Comparison of ENCODE assay signal across 1 cellular context in the genomic region with DNA sequence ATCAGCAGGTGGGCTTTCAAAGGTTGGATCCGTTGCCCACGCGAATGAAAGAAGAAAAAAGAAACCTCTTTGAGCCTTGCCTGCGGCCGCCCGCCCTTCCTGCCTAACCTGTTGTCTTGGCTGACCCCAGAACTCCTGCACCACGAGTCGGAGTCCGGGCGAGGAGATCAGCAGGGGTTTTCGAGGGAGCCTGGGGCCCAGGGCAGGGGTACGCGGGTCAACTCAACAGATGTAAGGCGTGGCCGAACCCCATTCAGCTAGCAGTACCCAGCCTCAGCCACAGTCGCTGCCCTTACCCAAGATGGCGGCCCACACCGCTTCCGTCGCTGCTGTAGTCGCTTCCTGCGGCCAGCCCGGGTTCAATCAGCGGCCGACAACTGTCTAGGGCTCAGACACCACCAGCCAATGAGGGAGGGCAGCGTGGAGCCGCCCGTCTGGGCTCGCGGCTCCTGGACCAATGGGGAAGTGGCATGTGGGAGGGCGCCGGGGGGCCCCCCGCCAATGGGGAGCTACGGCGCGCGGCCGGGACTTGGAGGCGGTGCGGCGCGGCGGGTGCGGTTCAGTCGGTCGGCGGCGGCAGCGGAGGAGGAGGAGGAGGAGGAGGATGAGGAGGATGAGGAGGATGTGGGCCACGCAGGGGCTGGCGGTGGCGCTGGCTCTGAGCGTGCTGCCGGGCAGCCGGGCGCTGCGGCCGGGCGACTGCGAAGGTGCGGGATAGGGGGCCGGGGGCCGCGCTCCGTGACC.
TF ChIP-seq lines count a peak whose summit lies in the region.

MANF (plus strand) TSS at position 562 of the 744 bp plus-strand sequence; CDS start at position 614, 52 bp downstream.

TF ChIP-seq in K562, 482 proteins besides CTCF, POLR2A, EP300 and RAD21 (continued from another document and continues in another):
- TF ChIP-seq, protein P1, sequence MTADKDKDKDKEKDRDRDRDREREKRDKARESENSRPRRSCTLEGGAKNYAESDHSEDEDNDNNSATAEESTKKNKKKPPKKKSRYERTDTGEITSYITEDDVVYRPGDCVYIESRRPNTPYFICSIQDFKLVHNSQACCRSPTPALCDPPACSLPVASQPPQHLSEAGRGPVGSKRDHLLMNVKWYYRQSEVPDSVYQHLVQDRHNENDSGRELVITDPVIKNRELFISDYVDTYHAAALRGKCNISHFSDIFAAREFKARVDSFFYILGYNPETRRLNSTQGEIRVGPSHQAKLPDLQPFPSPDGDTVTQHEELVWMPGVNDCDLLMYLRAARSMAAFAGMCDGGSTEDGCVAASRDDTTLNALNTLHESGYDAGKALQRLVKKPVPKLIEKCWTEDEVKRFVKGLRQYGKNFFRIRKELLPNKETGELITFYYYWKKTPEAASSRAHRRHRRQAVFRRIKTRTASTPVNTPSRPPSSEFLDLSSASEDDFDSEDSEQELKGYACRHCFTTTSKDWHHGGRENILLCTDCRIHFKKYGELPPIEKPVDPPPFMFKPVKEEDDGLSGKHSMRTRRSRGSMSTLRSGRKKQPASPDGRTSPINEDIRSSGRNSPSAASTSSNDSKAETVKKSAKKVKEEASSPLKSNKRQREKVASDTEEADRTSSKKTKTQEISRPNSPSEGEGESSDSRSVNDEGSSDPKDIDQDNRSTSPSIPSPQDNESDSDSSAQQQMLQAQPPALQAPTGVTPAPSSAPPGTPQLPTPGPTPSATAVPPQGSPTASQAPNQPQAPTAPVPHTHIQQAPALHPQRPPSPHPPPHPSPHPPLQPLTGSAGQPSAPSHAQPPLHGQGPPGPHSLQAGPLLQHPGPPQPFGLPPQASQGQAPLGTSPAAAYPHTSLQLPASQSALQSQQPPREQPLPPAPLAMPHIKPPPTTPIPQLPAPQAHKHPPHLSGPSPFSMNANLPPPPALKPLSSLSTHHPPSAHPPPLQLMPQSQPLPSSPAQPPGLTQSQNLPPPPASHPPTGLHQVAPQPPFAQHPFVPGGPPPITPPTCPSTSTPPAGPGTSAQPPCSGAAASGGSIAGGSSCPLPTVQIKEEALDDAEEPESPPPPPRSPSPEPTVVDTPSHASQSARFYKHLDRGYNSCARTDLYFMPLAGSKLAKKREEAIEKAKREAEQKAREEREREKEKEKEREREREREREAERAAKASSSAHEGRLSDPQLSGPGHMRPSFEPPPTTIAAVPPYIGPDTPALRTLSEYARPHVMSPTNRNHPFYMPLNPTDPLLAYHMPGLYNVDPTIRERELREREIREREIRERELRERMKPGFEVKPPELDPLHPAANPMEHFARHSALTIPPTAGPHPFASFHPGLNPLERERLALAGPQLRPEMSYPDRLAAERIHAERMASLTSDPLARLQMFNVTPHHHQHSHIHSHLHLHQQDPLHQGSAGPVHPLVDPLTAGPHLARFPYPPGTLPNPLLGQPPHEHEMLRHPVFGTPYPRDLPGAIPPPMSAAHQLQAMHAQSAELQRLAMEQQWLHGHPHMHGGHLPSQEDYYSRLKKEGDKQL (CRISPR knock-in tag; IDR thresholded peaks at IDR 0.05; ENCODE audit: borderline replicate concordance): no peak; the same call in 1 of the 2 replicates
- TF ChIP-seq MCM7 (IDR thresholded peaks at IDR 0.05) (no peak), HIVEP1 (CRISPR knock-in tag; IDR thresholded peaks at IDR 0.05) (no peak), E2F6 (IDR thresholded peaks at IDR 0.05; ENCODE audit: borderline replicate concordance in 1 of 2, extremely low read depth in 1 of 2, insufficient read depth in 1 of 2, insufficient read length in 1 of 2, low read depth in 1 of 2, low read length in 1 of 2, poor library complexity in 1 of 2, severe bottlenecking in 1 of 2) (peak in 1 of 2 experiments; percentile 46), ZNF347 (CRISPR knock-in tag; IDR thresholded peaks at IDR 0.05; ENCODE audit: low read depth) (no peak), KLF16 (IDR thresholded peaks at IDR 0.05) (no peak), ZNF766 (CRISPR knock-in tag; conservative IDR thresholded peaks at IDR 0.05) (0 out of 2 replicates have a peak, but pooled peaks have one; percentile 61), REST (CRISPR knock-in tag; IDR thresholded peaks at IDR 0.05; ENCODE audit: low read depth) (no peak), ZNF12 (CRISPR knock-in tag; IDR thresholded peaks at IDR 0.05) (no peak), JUND (IDR thresholded peaks at IDR 0.05; ENCODE audit: borderline replicate concordance, low read depth, low read length) (0 out of 2 replicates have a peak, but pooled peaks have one; percentile 3), JUND (tag; IDR thresholded peaks at IDR 0.05; ENCODE audit: borderline replicate concordance, low read depth, low read length) (0 out of 3 replicates have a peak, but pooled peaks have one; percentile 11), CHAMP1 (IDR thresholded peaks at IDR 0.05) (no peak), POLR2G (IDR thresholded peaks at IDR 0.05; ENCODE audit: low read depth, low read length) (peak; percentile 97), GATAD2B (IDR thresholded peaks at IDR 0.05; ENCODE audit: borderline replicate concordance) (no peak), NR1H2 (CRISPR knock-in tag; IDR thresholded peaks at IDR 0.05) (no peak), E4F1 (CRISPR knock-in tag; IDR thresholded peaks at IDR 0.05; ENCODE audit: borderline replicate concordance) (no peak), ARID4B (CRISPR knock-in tag; IDR thresholded peaks at IDR 0.05) (peak; percentile 81; the same call in 1 of the 2 replicates)
- TF ChIP-seq, protein P2, sequence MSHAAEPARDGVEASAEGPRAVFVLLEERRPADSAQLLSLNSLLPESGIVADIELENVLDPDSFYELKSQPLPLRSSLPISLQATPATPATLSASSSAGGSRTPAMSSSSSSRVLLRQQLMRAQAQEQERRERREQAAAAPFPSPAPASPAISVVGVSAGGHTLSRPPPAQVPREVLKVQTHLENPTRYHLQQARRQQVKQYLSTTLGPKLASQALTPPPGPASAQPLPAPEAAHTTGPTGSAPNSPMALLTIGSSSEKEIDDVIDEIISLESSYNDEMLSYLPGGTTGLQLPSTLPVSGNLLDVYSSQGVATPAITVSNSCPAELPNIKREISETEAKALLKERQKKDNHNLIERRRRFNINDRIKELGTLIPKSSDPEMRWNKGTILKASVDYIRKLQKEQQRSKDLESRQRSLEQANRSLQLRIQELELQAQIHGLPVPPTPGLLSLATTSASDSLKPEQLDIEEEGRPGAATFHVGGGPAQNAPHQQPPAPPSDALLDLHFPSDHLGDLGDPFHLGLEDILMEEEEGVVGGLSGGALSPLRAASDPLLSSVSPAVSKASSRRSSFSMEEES (CRISPR knock-in tag; IDR thresholded peaks at IDR 0.05): no peak
- TF ChIP-seq, protein P3, sequence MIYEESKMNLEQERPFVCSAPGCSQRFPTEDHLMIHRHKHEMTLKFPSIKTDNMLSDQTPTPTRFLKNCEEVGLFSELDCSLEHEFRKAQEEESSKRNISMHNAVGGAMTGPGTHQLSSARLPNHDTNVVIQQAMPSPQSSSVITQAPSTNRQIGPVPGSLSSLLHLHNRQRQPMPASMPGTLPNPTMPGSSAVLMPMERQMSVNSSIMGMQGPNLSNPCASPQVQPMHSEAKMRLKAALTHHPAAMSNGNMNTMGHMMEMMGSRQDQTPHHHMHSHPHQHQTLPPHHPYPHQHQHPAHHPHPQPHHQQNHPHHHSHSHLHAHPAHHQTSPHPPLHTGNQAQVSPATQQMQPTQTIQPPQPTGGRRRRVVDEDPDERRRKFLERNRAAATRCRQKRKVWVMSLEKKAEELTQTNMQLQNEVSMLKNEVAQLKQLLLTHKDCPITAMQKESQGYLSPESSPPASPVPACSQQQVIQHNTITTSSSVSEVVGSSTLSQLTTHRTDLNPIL (CRISPR knock-in tag; IDR thresholded peaks at IDR 0.05): no peak
- TF ChIP-seq, protein P4, sequence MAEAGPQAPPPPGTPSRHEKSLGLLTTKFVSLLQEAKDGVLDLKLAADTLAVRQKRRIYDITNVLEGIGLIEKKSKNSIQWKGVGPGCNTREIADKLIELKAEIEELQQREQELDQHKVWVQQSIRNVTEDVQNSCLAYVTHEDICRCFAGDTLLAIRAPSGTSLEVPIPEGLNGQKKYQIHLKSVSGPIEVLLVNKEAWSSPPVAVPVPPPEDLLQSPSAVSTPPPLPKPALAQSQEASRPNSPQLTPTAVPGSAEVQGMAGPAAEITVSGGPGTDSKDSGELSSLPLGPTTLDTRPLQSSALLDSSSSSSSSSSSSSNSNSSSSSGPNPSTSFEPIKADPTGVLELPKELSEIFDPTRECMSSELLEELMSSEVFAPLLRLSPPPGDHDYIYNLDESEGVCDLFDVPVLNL (CRISPR knock-in tag; IDR thresholded peaks at IDR 0.05; ENCODE audit: low read depth): no peak
